Comparison of ENCODE assay signal across 8 cellular contexts in the genomic region with DNA sequence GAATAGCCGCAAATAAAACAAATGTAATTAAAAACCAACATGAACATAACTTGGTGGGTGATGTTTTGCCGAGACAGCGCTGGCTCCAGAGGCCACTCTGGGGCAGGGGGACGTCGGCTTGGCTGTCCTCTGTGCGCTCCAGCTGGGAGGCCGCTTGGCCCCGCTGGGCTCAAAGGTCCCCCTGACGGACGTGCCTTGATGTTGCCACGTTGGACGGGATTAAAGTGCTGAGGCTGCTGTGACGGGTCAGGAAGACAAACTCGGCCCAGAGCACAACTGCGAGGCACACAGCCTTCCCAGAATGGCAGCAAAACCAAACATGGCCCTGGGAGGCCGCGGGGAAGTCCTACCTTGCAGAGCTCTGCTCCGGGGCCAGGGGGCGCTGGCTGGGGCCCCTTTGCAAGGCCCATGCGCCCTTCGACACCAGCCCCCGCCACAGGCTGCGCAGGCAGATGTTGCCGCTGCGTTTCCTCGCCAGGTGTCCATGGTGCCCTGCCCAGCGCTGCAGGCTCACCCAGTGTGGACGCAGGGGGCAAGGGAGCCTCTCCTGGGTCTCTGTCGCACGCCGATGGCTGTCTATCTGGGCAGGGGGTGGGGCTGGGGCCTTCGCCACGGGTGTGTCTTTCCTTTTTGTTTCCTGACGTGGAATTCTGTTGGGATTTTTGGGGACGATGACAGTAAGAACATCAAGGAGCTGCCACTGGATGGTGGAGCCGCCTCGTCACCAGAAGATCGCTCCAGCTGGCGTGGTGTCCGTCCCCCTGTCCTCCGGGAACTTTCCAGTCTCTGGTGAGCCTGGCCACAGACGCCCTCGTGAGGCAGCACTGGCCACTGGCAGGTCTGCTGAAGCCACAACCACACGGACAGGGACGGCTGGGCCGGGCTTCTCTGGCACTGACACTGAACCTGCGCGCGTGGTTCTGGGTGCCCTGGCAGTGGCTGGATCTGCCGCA.
DNase-seq lines count a peak whose midpoint lies in the region; ATAC-seq and TF ChIP-seq lines count a peak whose summit lies in the region.

No MANE protein-coding gene starts in this region.

- no peaks in the 10 kb centered on the region for H3K36me3 Mint-ChIP-seq in CD4-positive, alpha-beta T cell (ENCODE audit: low read depth)
- H3K36me3 Mint-ChIP-seq in neural progenitor cell, result peaks cover 6% of the 10 kb centered on the region

- no peaks in the 10 kb centered on the region for H3K4me1 Mint-ChIP-seq in CD4-positive, alpha-beta T cell (ENCODE audit: low read depth)
- H3K4me1 Mint-ChIP-seq in neural progenitor cell, result peaks cover 27% of the 10 kb centered on the region

- no peaks in the 10 kb centered on the region for H3K79me2 ChIP-seq in neural progenitor cell (ENCODE audit: low read depth)

- no peak for DNase-seq in CD4-positive, alpha-beta T cell
- DNase-seq in HPDE6-E6E7 (ENCODE audit: extremely low spot score), result peak; percentile 49
- peak; percentile 70 for DNase-seq in activated CD8-positive, alpha-beta memory T cell treated with anti-CD3 and anti-CD28 coated beads, Interleukin-2, amount 50 U/mL, for 48 hours
- DNase-seq in germinal center (ENCODE audit: low spot score), result peak; percentile 41
- DNase-seq in neural progenitor cell (ENCODE audit: low spot score), result peak; percentile 72
- no peak for DNase-seq in dedifferentiated amniotic fluid mesenchymal stem cell (ENCODE audit: extremely low spot score)

- peaks cover 6% of the 10 kb centered on the region for H3K27me3 ChIP-seq in CD4-positive, alpha-beta T cell (ENCODE audit: control insufficient read depth, insufficient read depth, low read length)
- peaks cover 20% of the 10 kb centered on the region for H3K27me3 ChIP-seq in neural progenitor cell

- no peak for TF ChIP-seq CTCF in CD4-positive, alpha-beta T cell (IDR thresholded peaks at IDR 0.05)
- peak; percentile 54 for TF ChIP-seq CTCF in neural progenitor cell (IDR thresholded peaks at IDR 0.05)

- peak overlapping the region; percentile 20 for H3K4me3 Mint-ChIP-seq in CD4-positive, alpha-beta T cell
- peak overlapping the region; percentile 41 for H3K4me3 Mint-ChIP-seq in neural progenitor cell

- no peaks in the 10 kb centered on the region for H4K20me1 ChIP-seq in neural progenitor cell (ENCODE audit: low read depth)

- CTCF ChIA-PET in CD4-positive, alpha-beta T cell (lab: Charles Lee), result no interaction called here

- H2AFZ ChIP-seq in neural progenitor cell (replicated peaks), result peak overlapping the region; percentile 86

- peaks cover 8% of the 10 kb centered on the region for H3K4me1 ChIP-seq in neural progenitor cell

- intact Hi-C loops in CD4-positive, alpha-beta T cell (cut with DNase I, micrococcal nuclease), result no loop called here

- POLR2A ChIA-PET in CD4-positive, alpha-beta T cell (lab: Charles Lee), result interaction anchor here (0.6 kb wide), 1 partner anchor 715 kb away, joined by 3 read pairs; no protein-coding TSS in a partner anchor

- H3F3A ChIP-seq in neural progenitor cell (ENCODE audit: low read depth), result peaks cover 3% of the 10 kb centered on the region

- H3K4me3 ChIP-seq in neural progenitor cell, result peak overlapping the region; percentile 37

- H3K27ac Mint-ChIP-seq in CD4-positive, alpha-beta T cell, result no peak overlapping the region
- H3K27ac Mint-ChIP-seq in neural progenitor cell, result no peak overlapping the region

- H3K9me3 Mint-ChIP-seq in CD4-positive, alpha-beta T cell, result no peaks in the 10 kb centered on the region
- H3K9me3 Mint-ChIP-seq in neural progenitor cell, result no peaks in the 10 kb centered on the region

- H3K36me3 ChIP-seq in neural progenitor cell, result no peaks in the 10 kb centered on the region

- H3K27ac ChIP-seq in CD4-positive, alpha-beta T cell (ENCODE audit: low read depth, low read length), result no peak overlapping the region
- no peak overlapping the region for H3K27ac ChIP-seq in neural progenitor cell

- H3K9ac ChIP-seq in neural progenitor cell, result no peak overlapping the region

- H3K4me2 ChIP-seq in neural progenitor cell, result peak overlapping the region; percentile 71

- peak; percentile 44 for ATAC-seq in CD4-positive, alpha-beta T cell (ENCODE audit: poor library complexity)
- ATAC-seq in HG03196 (IDR thresholded peaks at IDR 0.05; ENCODE audit: unreplicated experiment) (no peak), GM21723 (IDR thresholded peaks at IDR 0.05; ENCODE audit: unreplicated experiment) (no peak)

- H3K9me3 ChIP-seq in CD4-positive, alpha-beta T cell (ENCODE audit: control insufficient read depth, low read length), result no peaks in the 10 kb centered on the region
- no peaks in the 10 kb centered on the region for H3K9me3 ChIP-seq in neural progenitor cell (ENCODE audit: low read depth)

- H3K27me3 Mint-ChIP-seq in CD4-positive, alpha-beta T cell, result peaks cover 5% of the 10 kb centered on the region
- H3K27me3 Mint-ChIP-seq in neural progenitor cell (ENCODE audit: insufficient read depth, low read depth), result peaks cover 13% of the 10 kb centered on the region

Comparison
In these comparisons a context has a peak if more than half of its experiments do, and no peak if none do; other contexts are left out.
1. DNase-seq: peak in HPDE6-E6E7 (single experiment), activated CD8-positive, alpha-beta memory T cell treated with anti-CD3 and anti-CD28 coated beads, Interleukin-2, amount 50 U/mL, for 48 hours (single experiment), germinal center (single experiment) and neural progenitor cell (single experiment); none in CD4-positive, alpha-beta T cell (0 of 10) and dedifferentiated amniotic fluid mesenchymal stem cell (single experiment).